ENCODE assay signal across 15 cellular contexts in the genomic region with DNA sequence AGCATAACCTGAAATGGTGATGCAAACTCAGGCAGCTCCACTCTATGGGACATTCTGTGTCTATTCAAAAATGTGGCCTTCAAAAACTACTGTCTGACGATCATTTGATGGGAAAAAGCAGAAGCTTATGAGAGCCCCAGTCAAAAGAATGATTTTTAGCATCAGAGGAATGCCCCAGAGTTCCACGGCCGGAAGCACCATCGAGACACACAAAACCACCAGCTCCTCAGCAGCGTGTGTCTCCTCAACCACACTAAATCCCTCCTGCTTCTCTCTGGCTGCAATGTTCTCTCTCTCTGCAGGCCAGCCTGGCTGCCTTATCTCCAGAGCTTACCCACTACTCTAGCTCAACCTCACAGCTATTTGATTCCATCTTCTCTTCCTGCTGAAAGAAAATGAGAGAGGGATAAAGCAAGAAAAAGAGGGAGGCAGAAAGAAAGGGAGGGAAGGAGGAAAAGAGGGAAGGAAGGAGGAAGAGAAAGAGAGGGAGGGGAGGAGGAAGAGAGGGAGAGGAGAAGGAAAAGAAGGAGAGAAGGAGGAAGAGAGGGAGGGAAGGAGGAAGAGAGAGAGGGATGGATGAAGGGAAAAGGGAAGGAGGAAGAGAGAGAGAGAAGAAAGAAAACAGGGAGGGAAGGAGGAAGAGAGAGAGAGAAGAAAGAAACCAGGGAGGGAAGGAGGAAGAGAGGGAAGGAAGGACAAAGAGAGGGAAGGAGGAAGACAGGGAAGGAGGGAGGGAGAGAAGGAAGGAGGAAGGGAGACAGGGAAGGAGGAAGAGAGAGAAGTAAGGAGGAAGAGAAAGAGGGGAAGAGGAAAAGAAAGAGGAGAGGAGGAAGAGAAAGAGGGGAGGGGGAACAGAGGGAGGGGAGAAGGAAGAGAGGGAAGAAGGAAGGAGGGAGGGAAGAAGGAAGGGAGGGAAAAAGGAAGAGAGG. TPM values are rescaled to one million over a fixed set of nuclear protein-coding genes. Genes with fewer than 3 reads are reported as not detected.
DNase-seq lines count a peak whose midpoint lies in the region; ATAC-seq, FAIRE-seq and TF ChIP-seq lines count a peak whose summit lies in the region.
"Had no signal": no experiment of that assay in that cellular context is flagged by ENCODE, and none has a peak within 500 bp of the region (broad histone marks: within the 10 kb centered on the region; RNA-seq: fewer than 3 reads in every experiment).

No MANE protein-coding gene starts in this region.

- no peaks in the 10 kb centered on the region; a peak in 1 of 4 replicates for H3K27me3 ChIP-seq in GM12878 (replicated peaks in 1 of 2; ENCODE audit: control insufficient read depth in 2 of 2, insufficient read depth in 2 of 2, low read length in 1 of 2)
- no peaks in the 10 kb centered on the region for H3K27me3 ChIP-seq in small intestine (ENCODE audit: control insufficient read depth in 2 of 2, insufficient read depth in 2 of 2, low read length in 2 of 2)

- no peak overlapping the region for H3K4me2 ChIP-seq in GM12878 (ENCODE audit: control insufficient read depth, insufficient read depth)

- H2AFZ ChIP-seq in GM12878 (ENCODE audit: control insufficient read depth, low read depth, low read length) = 0 out of 2 replicates have a peak overlapping the region, but pooled peaks have one; percentile 7
- H2AFZ ChIP-seq: parathyroid adenoma had no signal

- CTCF ChIA-PET in activated CD8-positive, alpha-beta memory T cell treated with anti-CD3 and anti-CD28 coated beads, Interleukin-2, amount 10 ng/mL, durations not matched to agents 7 days and 5 days (lab: Charles Lee) = interaction anchor here (0.8 to 20.0 kb wide), 9 partner anchors 9 to 137 kb away, joined by 3 to 759 read pairs (median 3); a partner anchor contains a TSS
- CTCF ChIA-PET in GM12878 (lab: Yijun Ruan, JAX) = interaction anchor here (0.9 to 2.9 kb wide), 13 partner anchors 9 to 143 kb away, joined by 3 to 17 read pairs (median 8); no protein-coding TSS in a partner anchor

- no peaks in the 10 kb centered on the region for H3K79me2 ChIP-seq in GM12878 (ENCODE audit: control insufficient read depth, insufficient read depth, low read length)
- H3K79me2 ChIP-seq: parathyroid adenoma had no signal

- FAIRE-seq in GM12878 (lab: Jason Lieb, UNC) (no peak), small intestine (lab: Jason Lieb, UNC) (no peak)
- FAIRE-seq: RCC 7860 had no signal

- SMC1A ChIA-PET in GM12878 (lab: Charles Lee; ENCODE audit: uncharacterized antibody, unreplicated experiment) = interaction anchor here (0.7 to 1.5 kb wide), 9 partner anchors 9 to 137 kb away, joined by 3 to 8 read pairs (median 5); no protein-coding TSS in a partner anchor

- H3K27ac ChIP-seq in GM12878 (ENCODE audit: control insufficient read depth, insufficient read depth) (0 out of 2 replicates have a peak overlapping the region, but pooled peaks have one; percentile 24), small intestine (ENCODE audit: low read depth in 1 of 2, low read length in 1 of 2) (no peak overlapping the region), coronary artery (no peak overlapping the region)
- H3K27ac ChIP-seq: parathyroid adenoma, WERI-Rb-1 had no signal

- POLR2A ChIA-PET in GM12878 (lab: Charles Lee) = interaction anchor here (0.6 to 0.7 kb wide), 2 partner anchors 30 to 801 kb away, joined by 5 to 8 read pairs; no protein-coding TSS in a partner anchor

- BruUV-seq in GM12878 (replicated peaks; lab: Mats Ljungman, UMichigan) = no TSS peak

- 1% methylated on average over 5 of the region's 5 CpGs for WGBS in GM12878 (ENCODE audit: insufficient coverage, insufficient replicate concordance, low lambda C conversion rate, missing lambda C conversion rate)
- 47 to 58% (median 48%) methylated on average over 5 of the region's 5 CpGs for WGBS in small intestine, 3 donors

- no peaks in the 10 kb centered on the region for H4K20me1 ChIP-seq in GM12878 (ENCODE audit: control insufficient read depth, insufficient read depth)

- H3K4me3 ChIP-seq in GM12878 (no peak overlapping the region), small intestine (ENCODE audit: low read depth in 1 of 2, low read length in 2 of 2) (no peak overlapping the region), coronary artery (no peak overlapping the region)

- H3K4me1 ChIP-seq in GM12878 (ENCODE audit: control insufficient read depth, insufficient read depth, low read length) (peaks cover 7% of the 10 kb centered on the region), small intestine (ENCODE audit: control insufficient read depth in 2 of 2, insufficient read depth in 1 of 2, low read depth in 1 of 2, low read length in 1 of 2) (no peaks in the 10 kb centered on the region)
- H3K4me1 ChIP-seq: parathyroid adenoma had no signal

- H3K36me3 ChIP-seq in GM12878 (ENCODE audit: control insufficient read depth in 2 of 2, insufficient read depth in 2 of 2, low read length in 1 of 2) = no peaks in the 10 kb centered on the region
- H3K36me3 ChIP-seq in small intestine (ENCODE audit: control insufficient read depth in 2 of 2, insufficient read depth in 2 of 2, low read length in 2 of 2) = no peaks in the 10 kb centered on the region
- H3K36me3 ChIP-seq: WERI-Rb-1 had no signal

- intact Hi-C loops in GM12878 (cut with micrococcal nuclease; ENCODE audit: unreplicated experiment) = no loop called here

- peak; percentile 36 for ATAC-seq in activated CD8-positive, alpha-beta memory T cell treated with anti-CD3 and anti-CD28 coated beads, Interleukin-2, amount 10 ng/mL, durations not matched to agents 7 days and 5 days
- peak; percentile 79 for ATAC-seq in GM12878

- no peaks in the 10 kb centered on the region for H3K36me3 Mint-ChIP-seq in activated CD8-positive, alpha-beta memory T cell treated with anti-CD3 and anti-CD28 coated beads, Interleukin-2, amount 10 ng/mL, durations not matched to agents 7 days and 5 days
- H3K36me3 Mint-ChIP-seq: activated naive CD8-positive, alpha-beta T cell had no signal

- no peak overlapping the region for H3K9ac ChIP-seq in GM12878 (ENCODE audit: control insufficient read depth, insufficient read depth, low read length)
- H3K9ac ChIP-seq: parathyroid adenoma had no signal

- peaks cover 8% of the 10 kb centered on the region for H3K4me1 Mint-ChIP-seq in activated CD8-positive, alpha-beta memory T cell treated with anti-CD3 and anti-CD28 coated beads, Interleukin-2, amount 10 ng/mL, durations not matched to agents 7 days and 5 days

- TF ChIP-seq CTCF in GM12878 (IDR thresholded peaks at IDR 0.05 in 2 of 3, conservative IDR thresholded peaks at IDR 0.05 in 1 of 3; ENCODE audit: control insufficient read depth in 2 of 3, extremely low read depth in 1 of 3, insufficient read depth in 1 of 3, low read depth in 3 of 3, low read length in 3 of 3) (no peak), coronary artery (IDR thresholded peaks at IDR 0.05) (no peak)

- in situ Hi-C loops in GM12878 (cut with MboI) = no loop called here

- H3K27me3 Mint-ChIP-seq in activated CD8-positive, alpha-beta memory T cell treated with anti-CD3 and anti-CD28 coated beads, Interleukin-2, amount 10 ng/mL, durations not matched to agents 7 days and 5 days = peaks cover 24% of the 10 kb centered on the region

- no peak for DNase-seq in activated CD8-positive, alpha-beta memory T cell treated with anti-CD3 and anti-CD28 coated beads, Interleukin-2, amount 10 ng/mL, durations not matched to agents 7 days and 5 days
- DNase-seq in activated CD8-positive, alpha-beta memory T cell treated with anti-CD3 and anti-CD28 coated beads, Interleukin-2, amount 50 U/mL, for 4 hours = no peak
- peak; percentile 23 to 59 for DNase-seq in NOMO-1 (lab: John Stamatoyannopoulos, UW; ENCODE audit: unreplicated experiment in 2 of 2)
- DNase-seq in GM12878 (ENCODE audit: low read depth, low spot score) = peak; percentile 41
- peak; percentile 12 for DNase-seq in small intestine
- DNase-seq in GM03348 (ENCODE audit: low spot score) = no peak
- no peak for DNase-seq in NCI-H2196 treated with DMSO at 0.1 percent for 48 hours (lab: John Stamatoyannopoulos, UW; ENCODE audit: unreplicated experiment)
- no peak for DNase-seq in coronary artery (ENCODE audit: low spot score)
- DNase-seq: EL, HCEC 1CT, NCI-H2171 treated with DMSO at 0.1 percent for 48 hours, WERI-Rb-1 had no signal

- no peak for TF ChIP-seq POLR2A in GM12878 (IDR thresholded peaks at IDR 0.05; ENCODE audit: low read depth, low read length)

- no peak for TF ChIP-seq RAD21 in GM12878 (IDR thresholded peaks at IDR 0.05; ENCODE audit: insufficient read depth, low read depth, low read length)

- RAD21 ChIA-PET in GM12878 (lab: Charles Lee; ENCODE audit: unreplicated experiment) = interaction anchor here (0.6 to 2.4 kb wide), 10 partner anchors 8 to 787 kb away, joined by 3 to 7 read pairs (median 4); no protein-coding TSS in a partner anchor

- H3K9me3 Mint-ChIP-seq in activated CD8-positive, alpha-beta memory T cell treated with anti-CD3 and anti-CD28 coated beads, Interleukin-2, amount 10 ng/mL, durations not matched to agents 7 days and 5 days (ENCODE audit: low read depth) = no peaks in the 10 kb centered on the region

- no peak overlapping the region for H3K27ac Mint-ChIP-seq in activated CD8-positive, alpha-beta memory T cell treated with anti-CD3 and anti-CD28 coated beads, Interleukin-2, amount 10 ng/mL, durations not matched to agents 7 days and 5 days
- H3K27ac Mint-ChIP-seq: activated naive CD8-positive, alpha-beta T cell had no signal

- no peak for TF ChIP-seq EP300 in GM12878 (IDR thresholded peaks at IDR 0.05; ENCODE audit: borderline replicate concordance in 1 of 2, control insufficient read depth in 1 of 2, low read depth in 2 of 2, low read length in 2 of 2)

- H3K4me3 Mint-ChIP-seq in activated CD8-positive, alpha-beta memory T cell treated with anti-CD3 and anti-CD28 coated beads, Interleukin-2, amount 10 ng/mL, durations not matched to agents 7 days and 5 days = no peak overlapping the region
- H3K4me3 Mint-ChIP-seq: activated naive CD8-positive, alpha-beta T cell had no signal

- H3K9me3 ChIP-seq in GM12878 (replicated peaks; ENCODE audit: control insufficient read depth, insufficient read depth, low read length) = no peaks in the 10 kb centered on the region
- no peaks in the 10 kb centered on the region for H3K9me3 ChIP-seq in small intestine (ENCODE audit: control insufficient read depth, low read depth)

RNA-seq across cellular contexts. Expression of a gene that starts 33.5 kb away (rescaled TPM):
- 100 to 1,000 TPM; 326 to 386 TPM for total RNA-seq in activated CD8-positive, alpha-beta memory T cell treated with anti-CD3 and anti-CD28 coated beads, Interleukin-2, amount 10 ng/mL, durations not matched to agents 7 days and 5 days
- total RNA-seq in GM12878 (2013; cell fraction: nucleolus; rRNA removed) = 345 and 349 TPM in 2 replicates
- total RNA-seq in GM12878 (2014; rRNA removed) (360 and 370 TPM in 2 replicates), GM12878 (2014; rRNA removed; fragmentation: Illumina TruSeq; extraction: Trizol) (423 and 431 TPM in 2 replicates), GM12878 (2021) (740 and 758 TPM in 2 replicates)
- polyA plus RNA-seq in GM12878 (2011; ENCODE audit: low read depth) = 582 TPM
- polyA plus RNA-seq in GM12878 (2011; rRNA removed) (411 and 682 TPM in 2 replicates), GM12878 (2014; fragmentation: Illumina TruSeq; extraction: Trizol) (972 and 1,013 TPM in 2 replicates), GM12878 (2014; fragmentation: Nextera tagmentation; extraction: Ambion mirVana) (10 to 100 TPM; 24.1 to 48.8 TPM), GM12878 (2014; rRNA removed) (675 and 692 TPM in 2 replicates), GM12878 (2016; fragmentation: Nextera tagmentation; extraction: Ambion mirVana) (1,000 to 10,000 TPM in 1 of 2 experiments, 100 to 1,000 TPM in 1; 977 to 1,034 TPM), small intestine (10 to 100 TPM; 10.5 to 58.1 (median 50.0) TPM)
- polyA plus RNA-seq in GM12878 (2011; cell fraction: cytosol; rRNA removed) = 985 and 1,156 TPM in 2 replicates
- 492 and 615 TPM in 2 replicates for polyA plus RNA-seq in GM12878 (2011; cell fraction: nucleus; rRNA removed)
- polyA plus RNA-seq in GM12878 (2012) = 791 and 943 TPM in 2 replicates
- polyA minus RNA-seq in GM12878 (2011; rRNA and poly(A)+ RNA removed) = 1,330 and 1,556 TPM in 2 replicates
- 364 and 402 TPM in 2 replicates for polyA minus RNA-seq in GM12878 (2011; cell fraction: cytosol; rRNA and poly(A)+ RNA removed)
- polyA minus RNA-seq in GM12878 (2011; cell fraction: nucleus; rRNA and poly(A)+ RNA removed) = 131 and 171 TPM in 2 replicates

Comparison
In these comparisons a context has a peak if more than half of its experiments do, and no peak if none do; other contexts are left out.
1. DNase-seq: peak in NOMO-1 (2 of 2), GM12878 (single experiment) and small intestine (single experiment); none in activated CD8-positive, alpha-beta memory T cell treated with anti-CD3 and anti-CD28 coated beads, Interleukin-2, amount 10 ng/mL, durations not matched to agents 7 days and 5 days (single experiment), activated CD8-positive, alpha-beta memory T cell treated with anti-CD3 and anti-CD28 coated beads, Interleukin-2, amount 50 U/mL, for 4 hours (single experiment), GM03348 (single experiment), NCI-H2196 treated with DMSO at 0.1 percent for 48 hours (single experiment) and coronary artery (single experiment).